In genomic region chr11:69634590-69634989, GRCh38 we compare ENCODE assay signal across 21 cellular contexts. TPM values are rescaled to one million over a fixed set of nuclear protein-coding genes. Genes with fewer than 3 reads are reported as not detected.
DNase-seq lines count a peak whose midpoint lies in the region; ATAC-seq and TF ChIP-seq lines count a peak whose summit lies in the region.
"Had no signal": no experiment of that assay in that cellular context is flagged by ENCODE, and none has a peak within 500 bp of the region (broad histone marks: within the 10 kb centered on the region; RNA-seq: fewer than 3 reads in every experiment).

No MANE protein-coding gene starts in this region.

- H3K79me1 ChIP-seq in mesenchymal stem cell (replicated peaks; ENCODE audit: low read length, poor library complexity, severe bottlenecking) = peaks cover 3% of the 10 kb centered on the region

- WGBS in endodermal cell (ENCODE audit: insufficient coverage in 1 of 2, insufficient read length in 1 of 2), 2 experiments = 77 to 78% methylated on average over 3 to 7 of the region's 7 CpGs
- 91% methylated on average over 7 of the region's 7 CpGs for WGBS in mesenchymal stem cell

- no peak overlapping the region for H4K8ac ChIP-seq in mesenchymal stem cell (ENCODE audit: low read length)

- H3K18ac ChIP-seq in mesenchymal stem cell (ENCODE audit: low read depth in 1 of 2, low read length in 2 of 2) = peak overlapping the region in 1 of 2 experiments; percentile 5

- peak overlapping the region; percentile 38 to 88 for H2BK12ac ChIP-seq in mesenchymal stem cell (ENCODE audit: low read length in 2 of 2)

- H3K36me3 ChIP-seq in right atrium auricular region = no peaks in the 10 kb centered on the region
- no peaks in the 10 kb centered on the region for H3K36me3 ChIP-seq in endodermal cell (ENCODE audit: control insufficient read depth, insufficient read depth, low read length)
- no peaks in the 10 kb centered on the region for H3K36me3 ChIP-seq in mesenchymal stem cell (ENCODE audit: control insufficient read depth in 1 of 2, insufficient read depth in 2 of 2, low read depth in 1 of 2, low read length in 2 of 2)
- H3K36me3 ChIP-seq: BLaER1 treated with 17β-estradiol and CSF1 and Interleukin-3, amounts not matched to agents 10 nM and 100 nM; MG63 had no signal

- no peak overlapping the region for H4K91ac ChIP-seq in mesenchymal stem cell (ENCODE audit: low read length)

- no peak for TF ChIP-seq CTCF in right atrium auricular region (IDR thresholded peaks at IDR 0.05)
- TF ChIP-seq CTCF in endodermal cell (conservative IDR thresholded peaks at IDR 0.05) = no peak

- intact Hi-C loops in Right ventricle myocardium inferior (cut with DNase I) = no loop called here

- no peak overlapping the region for H3K9ac ChIP-seq in endodermal cell (ENCODE audit: extremely low read depth, low read length, poor library complexity, severe bottlenecking)
- no peak overlapping the region for H3K9ac ChIP-seq in mesenchymal stem cell (ENCODE audit: low read length)
- H3K9ac ChIP-seq: BLaER1 treated with 17β-estradiol and CSF1 and Interleukin-3, amounts not matched to agents 10 nM and 100 nM; GM23248 had no signal

- ATAC-seq in Right ventricle myocardium inferior (peak; percentile 17), HG03442 (IDR thresholded peaks at IDR 0.05; ENCODE audit: unreplicated experiment) (no peak)
- ATAC-seq: GM12878, HCT116 had no signal

- H3K14ac ChIP-seq in mesenchymal stem cell (ENCODE audit: low read length in 2 of 2) = no peak overlapping the region

- H3K4me3 ChIP-seq in right atrium auricular region = no peak overlapping the region
- H3K4me3 ChIP-seq in endodermal cell (ENCODE audit: low read length) = no peak overlapping the region
- no peak overlapping the region for H3K4me3 ChIP-seq in mesenchymal stem cell (ENCODE audit: insufficient read depth in 1 of 2, low read depth in 1 of 2, low read length in 2 of 2)
- H3K4me3 ChIP-seq: BLaER1 treated with 17β-estradiol and CSF1 and Interleukin-3, amounts not matched to agents 10 nM and 100 nM; GM12878; GM23248; MG63 had no signal

- no peak overlapping the region for H3K4me2 ChIP-seq in mesenchymal stem cell (ENCODE audit: low read length, poor library complexity, severe bottlenecking)
- H3K4me2 ChIP-seq: BLaER1 treated with 17β-estradiol and CSF1 and Interleukin-3, amounts not matched to agents 10 nM and 100 nM had no signal

- H3K4ac ChIP-seq in mesenchymal stem cell (ENCODE audit: low read depth in 1 of 2, low read length in 2 of 2) = no peak overlapping the region

- H3K27ac ChIP-seq in right atrium auricular region = no peak overlapping the region
- H3K27ac ChIP-seq in endodermal cell (ENCODE audit: low read depth, low read length) = no peak overlapping the region
- no peak overlapping the region for H3K27ac ChIP-seq in mesenchymal stem cell (ENCODE audit: low read length, poor library complexity, severe bottlenecking)
- H3K27ac ChIP-seq: BLaER1 treated with 17β-estradiol and CSF1 and Interleukin-3, amounts not matched to agents 10 nM and 100 nM; GM23248 had no signal

- no peak overlapping the region for H3K4me3 Mint-ChIP-seq in endodermal cell

- DNase-seq in Right ventricle myocardium inferior (ENCODE audit: missing footprints) = no peak
- no peak for DNase-seq in right atrium auricular region (ENCODE audit: low spot score)
- peak; percentile 56 for DNase-seq in endodermal cell
- DNase-seq in mesenchymal stem cell = no peak
- no peak for DNase-seq in Ammon's horn (ENCODE audit: low spot score)
- no peak for DNase-seq in NCI-H1048 (lab: John Stamatoyannopoulos, UW)
- no peak for DNase-seq in activated CD4-positive, alpha-beta T cell treated with anti-CD3 and anti-CD28 coated beads, Interleukin-2, amount 50 U/mL, for 4 hours
- DNase-seq: GDM1, GM23248, Karpas-422, MG63, NCI-H1105, NCI-H1694, NCI-H2107, NCI-H2227 treated with DMSO at 0.1 percent for 48 hours, NCI-H524, SHP77 had no signal

- H2BK15ac ChIP-seq in mesenchymal stem cell (ENCODE audit: low read depth, poor library complexity, severe bottlenecking) = no peak overlapping the region

- peaks cover 0 to 39% of the 10 kb centered on the region in 2 donors for H3K4me1 ChIP-seq in right atrium auricular region
- H3K4me1 ChIP-seq in endodermal cell (ENCODE audit: control insufficient read depth, insufficient read depth, low read length) = peaks cover 6% of the 10 kb centered on the region
- H3K4me1 ChIP-seq in mesenchymal stem cell (ENCODE audit: control insufficient read depth, insufficient read depth, low read depth, low read length) = peaks cover 27% of the 10 kb centered on the region

- H2AFZ ChIP-seq in mesenchymal stem cell (ENCODE audit: low read depth, low read length) = no peak overlapping the region
- H2AFZ ChIP-seq: GM23248 had no signal

- no peaks in the 10 kb centered on the region for H3K27me3 ChIP-seq in right atrium auricular region
- H3K27me3 ChIP-seq in endodermal cell (ENCODE audit: control insufficient read depth, insufficient read depth, low read length, poor library complexity, severe bottlenecking) = peaks cover 16% of the 10 kb centered on the region
- H3K27me3 ChIP-seq in mesenchymal stem cell (ENCODE audit: control insufficient read depth in 1 of 2, insufficient read depth in 1 of 2, low read length in 2 of 2) = peaks cover 0 to 10% of the 10 kb centered on the region in 2 experiments
- H3K27me3 ChIP-seq: MG63 had no signal

- peaks cover 17% of the 10 kb centered on the region for H3K4me1 Mint-ChIP-seq in endodermal cell

- H2BK120ac ChIP-seq in mesenchymal stem cell (ENCODE audit: low read depth, low read length) = no peak overlapping the region

- peaks cover under 1% of the 10 kb centered on the region for H3K36me3 Mint-ChIP-seq in endodermal cell (ENCODE audit: low read depth)

- peak overlapping the region; percentile 15 for H3K27ac Mint-ChIP-seq in endodermal cell

- peaks cover 9% of the 10 kb centered on the region for H3K27me3 Mint-ChIP-seq in endodermal cell (ENCODE audit: insufficient read depth)

- H2AK5ac ChIP-seq in mesenchymal stem cell (ENCODE audit: low read length, severe bottlenecking) = no peak overlapping the region

- H2BK5ac ChIP-seq in mesenchymal stem cell (ENCODE audit: low read depth, low read length, poor library complexity, severe bottlenecking) = no peak overlapping the region

- H3K9me3 Mint-ChIP-seq in endodermal cell = peaks cover 8% of the 10 kb centered on the region

- no peak overlapping the region for H3K23ac ChIP-seq in mesenchymal stem cell (ENCODE audit: low read length in 2 of 2)

- no peaks in the 10 kb centered on the region for H3K9me3 ChIP-seq in right atrium auricular region
- H3K9me3 ChIP-seq in endodermal cell (ENCODE audit: control insufficient read depth, low read length) = peaks cover 8% of the 10 kb centered on the region
- H3K9me3 ChIP-seq in mesenchymal stem cell (ENCODE audit: control insufficient read depth, low read length) = peaks cover 6% of the 10 kb centered on the region

RNA-seq across cellular contexts. Expression of gene CCND1, which starts 6.4 kb away (rescaled TPM):
- total RNA-seq in Right ventricle myocardium inferior (145 TPM), right atrium auricular region (100 to 1,000 TPM in 1 of 2 donors, 10 to 100 TPM in 1; 91.8 to 101 TPM), endodermal cell (100 to 1,000 TPM in 1 of 2 donors, 10 to 100 TPM in 1; 65.7 to 214 TPM)
- polyA plus RNA-seq in endodermal cell (2013, experiment 1 of 2) = 203 TPM
- polyA plus RNA-seq in endodermal cell (2013, experiment 2 of 2) = 171 TPM
- polyA plus RNA-seq in mesenchymal stem cell (2013, experiment 1 of 2) = 324 TPM
- polyA plus RNA-seq in mesenchymal stem cell (2013, experiment 2 of 2) = 321 TPM

RNA-seq across cellular contexts. Expression of gene LTO1, which starts 40.6 kb away (rescaled TPM):
- total RNA-seq in Right ventricle myocardium inferior = 9.2 TPM
- 1 to 10 TPM; 4.7 to 6.0 TPM for total RNA-seq in right atrium auricular region
- total RNA-seq in endodermal cell = 10 to 100 TPM; 23.2 to 32.2 TPM
- 20.9 TPM for polyA plus RNA-seq in endodermal cell (2013, experiment 1 of 2)
- 17.8 TPM for polyA plus RNA-seq in endodermal cell (2013, experiment 2 of 2)
- 12.8 TPM for polyA plus RNA-seq in mesenchymal stem cell (2013, experiment 1 of 2)
- 12.4 TPM for polyA plus RNA-seq in mesenchymal stem cell (2013, experiment 2 of 2)
